In the genomic region with DNA sequence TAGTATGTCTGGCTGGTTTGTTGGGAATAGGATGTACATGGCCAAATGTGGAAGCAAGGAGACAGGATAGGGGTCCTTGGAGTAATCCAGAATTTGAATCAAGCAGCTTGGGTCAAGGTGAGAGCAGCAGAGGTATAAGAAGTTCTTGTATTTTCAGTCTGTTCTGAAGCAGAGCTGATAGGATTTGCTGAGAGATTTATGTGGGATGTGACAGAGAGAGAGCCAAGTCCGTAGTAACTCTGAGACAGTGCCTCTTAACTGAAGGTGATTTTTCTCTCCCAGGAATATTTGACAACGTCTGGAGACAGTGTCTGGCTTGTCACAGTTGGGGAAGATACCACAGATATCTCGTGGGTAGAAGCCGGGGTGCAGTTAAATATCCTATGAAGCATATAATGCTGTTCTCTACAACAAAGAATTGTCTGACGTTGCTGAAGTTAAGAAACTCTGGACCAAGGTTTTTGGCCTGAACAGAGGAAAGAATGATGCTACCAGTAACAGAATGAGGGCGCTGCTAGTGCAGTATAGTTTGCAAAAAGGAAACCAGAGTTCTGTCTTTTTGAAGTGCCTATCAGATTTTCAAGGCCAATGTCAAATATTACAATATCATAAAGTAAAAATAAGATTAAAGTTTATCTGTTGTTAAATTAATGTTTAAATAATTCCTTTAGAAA, we compare ENCODE assay signal across 15 cellular contexts.
DNase-seq lines count a peak whose midpoint lies in the region; ATAC-seq and TF ChIP-seq lines count a peak whose summit lies in the region.
"Had no signal": no experiment of that assay in that cellular context is flagged by ENCODE, and none has a peak within 500 bp of the region (broad histone marks: within the 10 kb centered on the region; RNA-seq: fewer than 3 reads in every experiment).

No MANE protein-coding gene starts in this region.

- intact Hi-C loops in Right ventricle myocardium inferior (cut with DNase I) = no loop called here
- intact Hi-C loops in cardiac septum (cut with DNase I) = loop anchor here (10.0 kb wide), 1 partner anchor 264 kb away; no protein-coding TSS in a partner anchor
- intact Hi-C loops in left cardiac atrium (cut with DNase I) = no loop called here

- H3K4me3 ChIP-seq in SU-DHL-6 (ENCODE audit: insufficient read depth, low read length, poor library complexity, severe bottlenecking) = no peak overlapping the region

- no peaks in the 10 kb centered on the region for H3K9me3 ChIP-seq in SU-DHL-6 (ENCODE audit: insufficient read depth, low read length)

- no peaks in the 10 kb centered on the region for H3K27me3 ChIP-seq in SU-DHL-6 (ENCODE audit: low read length)

- H2AFZ ChIP-seq in SU-DHL-6 (ENCODE audit: low read depth, low read length, severe bottlenecking) = no peak overlapping the region

- peak overlapping the region; percentile 99 for H3K27ac ChIP-seq in SU-DHL-6 (ENCODE audit: low read depth, low read length)
- H3K27ac ChIP-seq: epithelial cell of prostate had no signal

- ATAC-seq in Right ventricle myocardium inferior (peak; percentile 44), left cardiac atrium (peak; percentile 19 to 49), HG02571 (IDR thresholded peaks at IDR 0.05; ENCODE audit: unreplicated experiment) (no peak)

- H3K79me2 ChIP-seq in SU-DHL-6 (ENCODE audit: insufficient read depth, low read length) = peaks cover 4% of the 10 kb centered on the region; the same call in 1 of the 2 replicates

- no peaks in the 10 kb centered on the region for H3K9me2 ChIP-seq in SU-DHL-6 (replicated peaks; ENCODE audit: insufficient read depth, low read length)

- H3K36me3 ChIP-seq in SU-DHL-6 (ENCODE audit: low read length) = no peaks in the 10 kb centered on the region

- TF ChIP-seq CTCF in SU-DHL-6 (IDR thresholded peaks at IDR 0.05; ENCODE audit: insufficient read depth, low read length, poor library complexity, severe bottlenecking) = peak; percentile 26

- H4K20me1 ChIP-seq in SU-DHL-6 (ENCODE audit: low read depth, low read length) = no peaks in the 10 kb centered on the region

- H3F3A ChIP-seq in SU-DHL-6 (ENCODE audit: insufficient read depth) = peaks cover 36% of the 10 kb centered on the region

- no peak for DNase-seq in Right ventricle myocardium inferior (ENCODE audit: missing footprints)
- no peak for DNase-seq in cardiac septum (ENCODE audit: low spot score)
- DNase-seq in left cardiac atrium = no peak
- DNase-seq in T-helper 2 cell = no peak
- DNase-seq in T-helper 9 cell = no peak
- no peak for DNase-seq in NCI-H2081 treated with DMSO at 0.1 percent for 48 hours (lab: John Stamatoyannopoulos, UW)
- DNase-seq: 8988T; activated CD4-positive, alpha-beta T cell treated with anti-CD3 and anti-CD28 coated beads, Interleukin-2, amount 50 U/mL, for 48 hours; activated T-cell treated with anti-CD3 and anti-CD28 coated beads, Interleukin-2, amount 50 U/mL, for 48 hours; CD4-positive, CD25-positive, alpha-beta regulatory T cell; SIG-M5; stimulated activated CD4-positive, alpha-beta T cell treated with anti-CD3 and anti-CD28 coated beads, Interleukin-15, amount 100 ng/mL, for 24 hours had no signal

- H3K4me2 ChIP-seq in SU-DHL-6 (ENCODE audit: low read depth, low read length, poor library complexity, severe bottlenecking) = peak overlapping the region; percentile 88

- H3K9ac ChIP-seq in SU-DHL-6 (ENCODE audit: low read length) = peak overlapping the region; percentile 51
